Comparison of ENCODE assay signal across 11 cellular contexts in genomic region chrX:13569479-13570244, GRCh38. TPM values are rescaled to one million over a fixed set of nuclear protein-coding genes. Genes with fewer than 3 reads are reported as not detected.
DNase-seq lines count a peak whose midpoint lies in the region; ATAC-seq and TF ChIP-seq lines count a peak whose summit lies in the region.
"Had no signal": no experiment of that assay in that cellular context is flagged by ENCODE, and none has a peak within 500 bp of the region (broad histone marks: within the 10 kb centered on the region; RNA-seq: fewer than 3 reads in every experiment).

TSS of gene EGFL6 (plus strand) at chrX:13569601. CDS start at chrX:13569862, 261 bp downstream.

- no peak for TF ChIP-seq CTCF in activated CD8-positive, alpha-beta T cell treated with anti-CD3 and anti-CD28 coated beads for 36 hours (IDR thresholded peaks at IDR 0.05)
- no peak for TF ChIP-seq CTCF in suprapubic skin (IDR thresholded peaks at IDR 0.05)

- no peak for DNase-seq in activated naive CD4-positive, alpha-beta T cell treated with anti-CD3 and anti-CD28 coated beads for 36 hours
- DNase-seq in activated naive CD4-positive, alpha-beta T cell (lab: John Stamatoyannopoulos, UW): no peak
- DNase-seq in activated CD8-positive, alpha-beta T cell treated with anti-CD3 and anti-CD28 coated beads for 36 hours: peak; percentile 26
- DNase-seq in iPS-NIHi7 (ENCODE audit: extremely low spot score): peak; percentile 42
- no peak for DNase-seq in suprapubic skin (ENCODE audit: low spot score in 2 of 2)
- no peak for DNase-seq in NOMO-1 (lab: John Stamatoyannopoulos, UW; ENCODE audit: unreplicated experiment in 2 of 2)
- DNase-seq in cerebellar nuclear complex (lab: John Stamatoyannopoulos, UW): no peak
- DNase-seq: stimulated activated CD8-positive, alpha-beta memory T cell treated with anti-CD3 and anti-CD28 coated beads, Interleukin-4, amount 100 ng/mL, for 48 hours had no signal

- H3K27me3 Mint-ChIP-seq in activated naive CD4-positive, alpha-beta T cell treated with anti-CD3 and anti-CD28 coated beads for 36 hours (ENCODE audit: low read depth): peaks cover 22% of the 10 kb centered on the region
- peaks cover 26% of the 10 kb centered on the region for H3K27me3 Mint-ChIP-seq in activated CD8-positive, alpha-beta T cell treated with anti-CD3 and anti-CD28 coated beads for 36 hours

- TF ChIP-seq EP300 in suprapubic skin (IDR thresholded peaks at IDR 0.05): no peak

- H3K27ac Mint-ChIP-seq in activated naive CD4-positive, alpha-beta T cell treated with anti-CD3 and anti-CD28 coated beads for 36 hours: no peak within 1 kb of the TSS
- H3K27ac Mint-ChIP-seq in activated CD8-positive, alpha-beta T cell treated with anti-CD3 and anti-CD28 coated beads for 36 hours: no peak within 1 kb of the TSS
- H3K27ac Mint-ChIP-seq: activated naive CD4-positive, alpha-beta T cell treated with anti-CD3 and anti-CD28 coated beads, Interleukin-2, amount 50 U/mL, for 72 hours had no signal

- H3K27ac ChIP-seq in suprapubic skin: no peak within 1 kb of the TSS

- H3K4me3 Mint-ChIP-seq in activated naive CD4-positive, alpha-beta T cell treated with anti-CD3 and anti-CD28 coated beads for 36 hours: peak within 1 kb of the TSS; percentile 6
- peak within 1 kb of the TSS; percentile 56 for H3K4me3 Mint-ChIP-seq in activated CD8-positive, alpha-beta T cell treated with anti-CD3 and anti-CD28 coated beads for 36 hours

- H3K36me3 ChIP-seq in suprapubic skin: no peaks in the 10 kb centered on the region

- CTCF ChIA-PET in activated naive CD4-positive, alpha-beta T cell treated with anti-CD3 and anti-CD28 coated beads for 36 hours (lab: Charles Lee): no interaction called here
- CTCF ChIA-PET in activated CD8-positive, alpha-beta T cell treated with anti-CD3 and anti-CD28 coated beads for 36 hours (lab: Charles Lee): interaction anchor here (0.8 kb wide), 1 partner anchor 77 kb away, joined by 5 read pairs; no protein-coding TSS in a partner anchor

- H3K4me1 Mint-ChIP-seq in activated naive CD4-positive, alpha-beta T cell treated with anti-CD3 and anti-CD28 coated beads for 36 hours (ENCODE audit: low read depth): peaks cover 12% of the 10 kb centered on the region
- peaks cover 21% of the 10 kb centered on the region for H3K4me1 Mint-ChIP-seq in activated CD8-positive, alpha-beta T cell treated with anti-CD3 and anti-CD28 coated beads for 36 hours (ENCODE audit: low read depth)

- no peaks in the 10 kb centered on the region for H3K9me3 Mint-ChIP-seq in activated naive CD4-positive, alpha-beta T cell treated with anti-CD3 and anti-CD28 coated beads for 36 hours
- H3K9me3 Mint-ChIP-seq in activated CD8-positive, alpha-beta T cell treated with anti-CD3 and anti-CD28 coated beads for 36 hours: no peaks in the 10 kb centered on the region
- H3K9me3 Mint-ChIP-seq: activated naive CD4-positive, alpha-beta T cell treated with anti-CD3 and anti-CD28 coated beads, Interleukin-2, amount 50 U/mL, for 72 hours had no signal

- intact Hi-C loops in activated naive CD4-positive, alpha-beta T cell treated with anti-CD3 and anti-CD28 coated beads for 36 hours (cut with micrococcal nuclease): loop anchor here (2.0 kb wide), 1 partner anchor 19 kb away; no protein-coding TSS in a partner anchor
- intact Hi-C loops in activated CD8-positive, alpha-beta T cell treated with anti-CD3 and anti-CD28 coated beads for 36 hours (cut with micrococcal nuclease): no loop called here

- TF ChIP-seq POLR2A in suprapubic skin (IDR thresholded peaks at IDR 0.05): no peak

- H3K36me3 Mint-ChIP-seq in activated naive CD4-positive, alpha-beta T cell treated with anti-CD3 and anti-CD28 coated beads for 36 hours (ENCODE audit: low read depth): no peaks in the 10 kb centered on the region
- no peaks in the 10 kb centered on the region for H3K36me3 Mint-ChIP-seq in activated CD8-positive, alpha-beta T cell treated with anti-CD3 and anti-CD28 coated beads for 36 hours (ENCODE audit: low read depth)
- H3K36me3 Mint-ChIP-seq: activated naive CD4-positive, alpha-beta T cell treated with anti-CD3 and anti-CD28 coated beads, Interleukin-2, amount 50 U/mL, for 72 hours had no signal

- H3K9me3 ChIP-seq in suprapubic skin: no peaks in the 10 kb centered on the region

- H3K27me3 ChIP-seq in suprapubic skin: peaks cover 22% of the 10 kb centered on the region

- peaks cover 8% of the 10 kb centered on the region for H3K4me1 ChIP-seq in suprapubic skin

- H3K4me3 ChIP-seq in suprapubic skin: peak within 1 kb of the TSS; percentile 30

- POLR2A ChIA-PET in activated CD8-positive, alpha-beta T cell treated with anti-CD3 and anti-CD28 coated beads for 36 hours (lab: Charles Lee): no interaction called here

- 13% methylated on average over 6 of the region's 57 CpGs for WGBS in suprapubic skin

- ATAC-seq in activated CD8-positive, alpha-beta T cell treated with anti-CD3 and anti-CD28 coated beads for 36 hours: peak; percentile 67
- no peak for ATAC-seq in GM18861 (IDR thresholded peaks at IDR 0.05; ENCODE audit: unreplicated experiment)

RNA-seq across cellular contexts. Expression of gene EGFL6, which starts in this region (rescaled TPM):
- total RNA-seq in activated naive CD4-positive, alpha-beta T cell treated with anti-CD3 and anti-CD28 coated beads for 36 hours: under 1 TPM in 1 of 2 experiments, not detected in 1; 0.12 TPM
- total RNA-seq in activated CD8-positive, alpha-beta T cell treated with anti-CD3 and anti-CD28 coated beads for 36 hours: 1 to 10 TPM; 2.1 to 2.7 TPM
- total RNA-seq in suprapubic skin: under 1 TPM in 3 of 4 donors, not detected in 1; 0.19 to 0.68 (median 0.31) TPM
- total RNA-seq: osteocyte had no signal

Comparison
In these comparisons a context has a peak if more than half of its experiments do, and no peak if none do; other contexts are left out.
1. DNase-seq: peak in activated CD8-positive, alpha-beta T cell treated with anti-CD3 and anti-CD28 coated beads for 36 hours (single experiment) and iPS-NIHi7 (single experiment); none in activated naive CD4-positive, alpha-beta T cell treated with anti-CD3 and anti-CD28 coated beads for 36 hours (single experiment), activated naive CD4-positive, alpha-beta T cell (0 of 4), suprapubic skin (0 of 2), NOMO-1 (0 of 2) and cerebellar nuclear complex (0 of 2).